In genomic region chr10:73884017-73884416, GRCh38 we compare ENCODE assay signal across 1 cellular context.
TF ChIP-seq lines count a peak whose summit lies in the region.

No MANE protein-coding gene starts in this region.

TF ChIP-seq in K562, 482 proteins besides CTCF, POLR2A, EP300 and RAD21 (continued from another document):
- no peak for TF ChIP-seq CLOCK (CRISPR knock-in tag; IDR thresholded peaks at IDR 0.05; ENCODE audit: borderline replicate concordance)
- no peak for TF ChIP-seq ZNF699 (CRISPR knock-in tag; IDR thresholded peaks at IDR 0.05; ENCODE audit: insufficient replicate concordance)
- no peak for TF ChIP-seq SRSF9 (IDR thresholded peaks at IDR 0.05; ENCODE audit: borderline replicate concordance, low read depth, low read length)
